In the genomic region with DNA sequence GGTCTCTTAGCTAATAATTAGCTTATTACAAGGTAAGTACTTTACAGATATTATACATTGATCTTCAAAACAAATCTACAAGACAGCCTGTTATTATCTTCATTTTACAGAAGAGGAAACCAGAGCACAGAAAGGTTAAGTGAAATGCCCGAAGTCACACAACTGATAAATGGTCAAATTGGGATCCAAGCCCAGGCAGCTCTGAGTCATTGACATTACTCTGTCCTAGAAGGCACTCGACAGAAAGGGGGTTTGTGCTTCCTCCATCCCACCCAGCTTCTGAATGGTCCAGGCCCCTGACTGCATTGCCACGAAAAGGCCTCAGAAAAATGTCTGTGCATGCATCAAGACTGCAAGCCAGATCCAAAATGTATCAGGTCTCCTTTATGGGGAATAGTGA, we compare ENCODE assay signal across 26 cellular contexts.
"Had no signal": no experiment of that assay in that cellular context is flagged by ENCODE, and none has a peak within 500 bp of the region (broad histone marks: within the 10 kb centered on the region; RNA-seq: fewer than 3 reads in every experiment).

No MANE protein-coding gene starts in this region.

- H3K9me3 ChIP-seq: neutrophil, ovary, psoas muscle, right lobe of liver, sigmoid colon, stomach, thoracic aorta, thyroid gland, tibial nerve, upper lobe of left lung, vagina had no signal

- H3K79me2 ChIP-seq: parathyroid adenoma had no signal

- H3K36me3 ChIP-seq: neutrophil, ovary, right lobe of liver, sigmoid colon, stomach, thoracic aorta, thyroid gland, upper lobe of left lung, vagina had no signal

- H3K27me3 ChIP-seq: neutrophil, ovary, right lobe of liver, sigmoid colon, stomach, thyroid gland, tibial nerve, upper lobe of left lung, vagina had no signal

- DNase-seq: naive thymus-derived CD8-positive, alpha-beta T cell; nephron progenitor cell; nucleus accumbens; ovary; posterior cingulate gyrus; psoas muscle; right lobe of liver; sigmoid colon; small intestine; stimulated activated CD4-positive, alpha-beta T cell treated with anti-CD3 and anti-CD28 coated beads, Interleukin-15, amount 100 ng/mL, for 24 hours; stimulated activated CD4-positive, alpha-beta T cell treated with anti-CD3 and anti-CD28 coated beads, Interleukin-2, amount 100 ng/mL, for 24 hours; stimulated activated CD4-positive, alpha-beta T cell treated with anti-CD3 and anti-CD28 coated beads, Interleukin-2, amount 100 ng/mL, for 48 hours; stimulated activated CD4-positive, alpha-beta T cell treated with anti-CD3 and anti-CD28 coated beads, Interleukin-4, amount 100 ng/mL, for 24 hours; stimulated activated naive B cell treated with anti-CD40 and anti-IgM and Interleukin-4, amounts not matched to agents 10 μg/mL and 1 μg/mL and 100 μg/mL, for 72 hours; stimulated activated naive CD4-positive, alpha-beta T cell treated with Interleukin-2 at 50 U/mL for 16 hours; stomach; thyroid gland; trophoblast cell; upper lobe of left lung had no signal

- H3K4me3 ChIP-seq: ovary, psoas muscle, right lobe of liver, sigmoid colon, stomach, thoracic aorta, thyroid gland, tibial nerve, upper lobe of left lung, vagina had no signal

- H3K27ac ChIP-seq: neutrophil, ovary, parathyroid adenoma, psoas muscle, right lobe of liver, sigmoid colon, stomach, thoracic aorta, thyroid gland, tibial nerve, upper lobe of left lung, vagina had no signal

- H3K4me1 ChIP-seq: parathyroid adenoma, psoas muscle, right lobe of liver, sigmoid colon, stomach, tibial nerve, upper lobe of left lung, vagina had no signal

- H2AFZ ChIP-seq: parathyroid adenoma had no signal

- H3K9ac ChIP-seq: parathyroid adenoma had no signal

- ATAC-seq: naive thymus-derived CD8-positive, alpha-beta T cell; natural killer cell treated with Interleukin-12 subunit alpha and Interleukin-12 subunit beta and Interleukin-15 and Interleukin-18, amount 100 ng/mL, for 72 hours; psoas muscle; right lobe of liver; stimulated activated effector memory CD8-positive, alpha-beta T cell treated with anti-CD3 and anti-CD28 coated beads, Interleukin-12 subunit alpha, Interleukin-12 subunit beta, amount 100 ng/mL, for 72 hours; stimulated activated naive B cell treated with anti-CD40 and anti-IgM and Interleukin-4, amounts not matched to agents 10 μg/mL and 1 μg/mL and 100 μg/mL, for 72 hours had no signal
